ENCODE assay signal across 1 cellular context in genomic region chr7:13055732-13056369, GRCh38.
TF ChIP-seq lines count a peak whose summit lies in the region.

No MANE protein-coding gene starts in this region.

TF ChIP-seq in K562, 482 proteins besides CTCF, POLR2A, EP300 and RAD21 (continued from another document):
- TF ChIP-seq ZNF318 (IDR thresholded peaks at IDR 0.05; ENCODE audit: borderline replicate concordance in 1 of 2, low read depth in 1 of 2) (no peak), ZNF445 (CRISPR knock-in tag; IDR thresholded peaks at IDR 0.05; ENCODE audit: low read depth) (peak; percentile 79; the same call in 1 of the 2 replicates)
TF ChIP-seq in K562: peak in this region for 1.
